Comparison of ENCODE assay signal across 19 cellular contexts in genomic region chr6:54308240-54308639, GRCh38. TPM values are rescaled to one million over a fixed set of nuclear protein-coding genes. Genes with fewer than 3 reads are reported as not detected.
DNase-seq lines count a peak whose midpoint lies in the region; ATAC-seq, FAIRE-seq and TF ChIP-seq lines count a peak whose summit lies in the region.
"Had no signal": no experiment of that assay in that cellular context is flagged by ENCODE, and none has a peak within 500 bp of the region (broad histone marks: within the 10 kb centered on the region; RNA-seq: fewer than 3 reads in every experiment).

Gene TINAG (plus strand): TSS chr6:54308441. CDS start chr6:54308551, 110 bp downstream.

- no peaks in the 10 kb centered on the region for H3K9me3 Mint-ChIP-seq in neural progenitor cell
- H3K9me3 Mint-ChIP-seq: T-helper 2 cell treated with Interferon-gamma antibody and Interleukin-4, amounts not matched to agents 5 μg/mL and 100 μg/mL, for 36 hours had no signal

- H3K9me3 ChIP-seq in HUES48 (ENCODE audit: control insufficient read depth, insufficient read depth, low read length) (no peaks in the 10 kb centered on the region), neural progenitor cell (ENCODE audit: low read depth) (no peaks in the 10 kb centered on the region), pancreas (no peaks in the 10 kb centered on the region)

- H3K79me2 ChIP-seq in neural progenitor cell (ENCODE audit: low read depth), result no peaks in the 10 kb centered on the region

- intact Hi-C loops in pancreas (cut with DNase I), result no loop called here

- H3K9ac ChIP-seq in HUES48 (ENCODE audit: low read depth, low read length), result no peak within 1 kb of the TSS
- no peak within 1 kb of the TSS for H3K9ac ChIP-seq in neural progenitor cell

- peak within 1 kb of the TSS; percentile 3 for H3K27ac ChIP-seq in HUES48 (ENCODE audit: low read depth, low read length)
- H3K27ac ChIP-seq in neural progenitor cell, result no peak within 1 kb of the TSS
- H3K27ac ChIP-seq in pancreas, result no peak within 1 kb of the TSS

- H3K27me3 Mint-ChIP-seq in neural progenitor cell (ENCODE audit: insufficient read depth, low read depth), result no peaks in the 10 kb centered on the region

- H3K27me3 ChIP-seq in HUES48 (ENCODE audit: control insufficient read depth, insufficient read depth, low read length) (no peaks in the 10 kb centered on the region), neural progenitor cell (no peaks in the 10 kb centered on the region), pancreas (no peaks in the 10 kb centered on the region)

- TF ChIP-seq CTCF in neural progenitor cell (IDR thresholded peaks at IDR 0.05) (no peak), pancreas (IDR thresholded peaks at IDR 0.05) (no peak)

- H3K4me2 ChIP-seq in neural progenitor cell, result no peak within 1 kb of the TSS

- no peak for FAIRE-seq in pancreas (lab: Jason Lieb, UNC)
- FAIRE-seq: islet of Langerhans had no signal

- no peaks in the 10 kb centered on the region for H3K4me1 ChIP-seq in HUES48 (ENCODE audit: control insufficient read depth, insufficient read depth, low read length)
- no peaks in the 10 kb centered on the region for H3K4me1 ChIP-seq in neural progenitor cell
- no peaks in the 10 kb centered on the region for H3K4me1 ChIP-seq in pancreas

- H3K4me1 Mint-ChIP-seq in neural progenitor cell, result no peaks in the 10 kb centered on the region

- H3F3A ChIP-seq in neural progenitor cell (ENCODE audit: low read depth), result no peaks in the 10 kb centered on the region

- no peaks in the 10 kb centered on the region for H4K20me1 ChIP-seq in neural progenitor cell (ENCODE audit: low read depth)

- no peaks in the 10 kb centered on the region for H3K36me3 ChIP-seq in HUES48 (ENCODE audit: control insufficient read depth, insufficient read depth, low read length)
- no peaks in the 10 kb centered on the region for H3K36me3 ChIP-seq in neural progenitor cell
- H3K36me3 ChIP-seq in pancreas, result no peaks in the 10 kb centered on the region

- H3K36me3 Mint-ChIP-seq in neural progenitor cell, result no peaks in the 10 kb centered on the region

- 50 to 64% methylated on average over 2 of the region's 2 CpGs for WGBS in pancreas, 2 donors

- DNase-seq in neural progenitor cell (ENCODE audit: low spot score) (no peak), pancreas (no peak)
- DNase-seq: activated CD4-positive, alpha-beta T cell treated with anti-CD3 and anti-CD28 coated beads for 48 hours; activated T-cell treated with anti-CD3 and anti-CD28 coated beads, Interleukin-2, amount 50 U/mL, for 1 hour; C1 segment of cervical spinal cord; central memory CD4-positive, alpha-beta T cell; NCI-H2029 treated with DMSO at 0.1 percent for 48 hours; posterior cingulate gyrus had no signal

- peak within 1 kb of the TSS; percentile 54 for H2AFZ ChIP-seq in neural progenitor cell (replicated peaks)

- no peak within 1 kb of the TSS for H3K4me3 ChIP-seq in HUES48 (ENCODE audit: low read depth, low read length)
- H3K4me3 ChIP-seq in neural progenitor cell, result no peak within 1 kb of the TSS
- H3K4me3 ChIP-seq in pancreas, result no peak within 1 kb of the TSS

- no peak within 1 kb of the TSS for H3K27ac Mint-ChIP-seq in neural progenitor cell
- H3K27ac Mint-ChIP-seq: T-helper 2 cell treated with Interferon-gamma antibody and Interleukin-4, amounts not matched to agents 5 μg/mL and 100 μg/mL, for 36 hours had no signal

- H3K4me3 Mint-ChIP-seq in neural progenitor cell, result no peak within 1 kb of the TSS
- H3K4me3 Mint-ChIP-seq: T-helper 2 cell treated with Interferon-gamma antibody and Interleukin-4, amounts not matched to agents 5 μg/mL and 100 μg/mL, for 36 hours had no signal

- peak; percentile 48 for ATAC-seq in GM18907 (IDR thresholded peaks at IDR 0.05; ENCODE audit: unreplicated experiment)
- peak; percentile 48 for ATAC-seq in HG02678 (IDR thresholded peaks at IDR 0.05; ENCODE audit: unreplicated experiment)
- no peak for ATAC-seq in HG03095 (IDR thresholded peaks at IDR 0.05; ENCODE audit: unreplicated experiment)
- ATAC-seq in GM19328 (IDR thresholded peaks at IDR 0.05; ENCODE audit: unreplicated experiment), result no peak
- ATAC-seq in pancreas, result no peak
- ATAC-seq: Right ventricle myocardium inferior had no signal

RNA-seq across cellular contexts. Expression of gene TINAG, which starts in this region (rescaled TPM):
- not detected in 2 replicates for total RNA-seq in neural progenitor cell (ENCODE audit: low replicate concordance)
- not detected for total RNA-seq in pancreas
- polyA plus RNA-seq in pancreas, result not detected
- total RNA-seq: glomerular endothelial cell, HT1080, Right ventricle myocardium inferior, ureter had no signal

Comparison
In these comparisons a context has a peak if more than half of its experiments do, and no peak if none do; other contexts are left out.
1. ATAC-seq: peak in GM18907 (single experiment) and HG02678 (single experiment); none in HG03095 (single experiment), GM19328 (single experiment) and pancreas (0 of 4).